ENCODE assay signal across 12 cellular contexts in genomic region chr3:27758083-27758482, GRCh38. TPM values are rescaled to one million over a fixed set of nuclear protein-coding genes. Genes with fewer than 3 reads are reported as not detected.
A peak's percentile ranks its signal among the peaks of the same experiment; 100 is the strongest.
DNase-seq lines count a peak whose midpoint lies in the region; ATAC-seq and TF ChIP-seq lines count a peak whose summit lies in the region.
"Had no signal": no experiment of that assay in that cellular context is flagged by ENCODE, and none has a peak within 500 bp of the region (broad histone marks: within the 10 kb centered on the region; RNA-seq: fewer than 3 reads in every experiment).

No MANE protein-coding gene starts in this region.

- H3K4me1 ChIP-seq in Panc1 (ENCODE audit: control insufficient read depth, insufficient read depth, low read length): no peaks in the 10 kb centered on the region
- H3K4me1 ChIP-seq: BLaER1 treated with 17β-estradiol and CSF1 and Interleukin-3, amounts not matched to agents 10 nM and 100 nM; body of pancreas had no signal

- peaks cover 10% of the 10 kb centered on the region for H3K4me1 Mint-ChIP-seq in activated CD4-positive, alpha-beta T cell treated with anti-CD3 and anti-CD28 coated beads, Interleukin-2, amount 10 ng/mL, durations not matched to agents 24 days and 14 days
- peaks cover under 1% of the 10 kb centered on the region for H3K4me1 Mint-ChIP-seq in CD4-positive, alpha-beta T cell (ENCODE audit: low read depth)

- in situ Hi-C loops in Panc1 (cut with HindIII; ENCODE audit: low pct_unique_long_range_greater_than_20kb, low sequenced_read_pairs): no loop called here

- peaks cover 4% of the 10 kb centered on the region for H3K36me3 Mint-ChIP-seq in activated CD4-positive, alpha-beta T cell treated with anti-CD3 and anti-CD28 coated beads, Interleukin-2, amount 10 ng/mL, durations not matched to agents 24 days and 14 days (ENCODE audit: low read depth)
- H3K36me3 Mint-ChIP-seq in CD4-positive, alpha-beta T cell (ENCODE audit: low read depth): no peaks in the 10 kb centered on the region

- CTCF ChIA-PET in Panc1 (lab: Charles Lee): no interaction called here
- CTCF ChIA-PET in CD4-positive, alpha-beta T cell (lab: Charles Lee): no interaction called here

- ATAC-seq in Panc1: no peak
- no peak for ATAC-seq in CD4-positive, alpha-beta T cell (ENCODE audit: poor library complexity)
- ATAC-seq in HG02763 (IDR thresholded peaks at IDR 0.05; ENCODE audit: unreplicated experiment): no peak
- no peak for ATAC-seq in HG02588 (IDR thresholded peaks at IDR 0.05; ENCODE audit: unreplicated experiment)
- ATAC-seq: body of pancreas had no signal

- no peak overlapping the region for H3K4me3 Mint-ChIP-seq in activated CD4-positive, alpha-beta T cell treated with anti-CD3 and anti-CD28 coated beads, Interleukin-2, amount 10 ng/mL, durations not matched to agents 24 days and 14 days
- no peak overlapping the region for H3K4me3 Mint-ChIP-seq in CD4-positive, alpha-beta T cell
- H3K4me3 Mint-ChIP-seq: H9 had no signal

- no peaks in the 10 kb centered on the region for H3K27me3 ChIP-seq in Panc1 (ENCODE audit: control insufficient read depth, insufficient read depth, low read length)
- no peaks in the 10 kb centered on the region for H3K27me3 ChIP-seq in CD4-positive, alpha-beta T cell (ENCODE audit: control insufficient read depth, insufficient read depth, low read length)
- H3K27me3 ChIP-seq: BLaER1 treated with 17β-estradiol and CSF1 and Interleukin-3, amounts not matched to agents 10 nM and 100 nM; body of pancreas had no signal

- no peaks in the 10 kb centered on the region for H3K27me3 Mint-ChIP-seq in activated CD4-positive, alpha-beta T cell treated with anti-CD3 and anti-CD28 coated beads, Interleukin-2, amount 10 ng/mL, durations not matched to agents 24 days and 14 days
- H3K27me3 Mint-ChIP-seq in CD4-positive, alpha-beta T cell: no peaks in the 10 kb centered on the region

- no peaks in the 10 kb centered on the region for H3K36me3 ChIP-seq in Panc1 (ENCODE audit: control insufficient read depth, insufficient read depth, low read length)
- H3K36me3 ChIP-seq: BLaER1 treated with 17β-estradiol and CSF1 and Interleukin-3, amounts not matched to agents 10 nM and 100 nM had no signal

- DNase-seq in activated CD4-positive, alpha-beta T cell treated with anti-CD3 and anti-CD28 coated beads, Interleukin-2, amount 10 ng/mL, durations not matched to agents 24 days and 14 days: peak; percentile 57
- no peak for DNase-seq in activated CD4-positive, alpha-beta T cell treated with anti-CD3 and anti-CD28 coated beads for 4 hours
- DNase-seq in Panc1 (ENCODE audit: low read depth, low spot score) (peak; percentile 52), epithelial cell of prostate (ENCODE audit: low read depth, low spot score) (peak; percentile 64), smooth muscle cell of the brain vasculature (ENCODE audit: low read depth, low spot score) (peak; percentile 12)
- no peak for DNase-seq in CD4-positive, alpha-beta T cell
- DNase-seq: body of pancreas, H9, NCI-H2107 had no signal

- peaks cover 12% of the 10 kb centered on the region for H3K9me3 Mint-ChIP-seq in activated CD4-positive, alpha-beta T cell treated with anti-CD3 and anti-CD28 coated beads, Interleukin-2, amount 10 ng/mL, durations not matched to agents 24 days and 14 days
- H3K9me3 Mint-ChIP-seq in CD4-positive, alpha-beta T cell: no peaks in the 10 kb centered on the region
- H3K9me3 Mint-ChIP-seq: H9 had no signal

- H3K27ac ChIP-seq in Panc1 (ENCODE audit: low read length) (no peak overlapping the region), epithelial cell of prostate (peak overlapping the region; percentile 73)
- H3K27ac ChIP-seq in CD4-positive, alpha-beta T cell (ENCODE audit: low read depth, low read length): no peak overlapping the region
- H3K27ac ChIP-seq: BLaER1 treated with 17β-estradiol and CSF1 and Interleukin-3, amounts not matched to agents 10 nM and 100 nM; body of pancreas had no signal

- TF ChIP-seq CTCF in Panc1 (IDR thresholded peaks at IDR 0.05): no peak
- TF ChIP-seq CTCF in CD4-positive, alpha-beta T cell (IDR thresholded peaks at IDR 0.05): no peak

- no peak overlapping the region for H3K27ac Mint-ChIP-seq in activated CD4-positive, alpha-beta T cell treated with anti-CD3 and anti-CD28 coated beads, Interleukin-2, amount 10 ng/mL, durations not matched to agents 24 days and 14 days
- H3K27ac Mint-ChIP-seq in CD4-positive, alpha-beta T cell: no peak overlapping the region
- H3K27ac Mint-ChIP-seq: H9 had no signal

- POLR2A ChIA-PET in Panc1 (lab: Charles Lee): no interaction called here
- POLR2A ChIA-PET in CD4-positive, alpha-beta T cell (lab: Charles Lee): no interaction called here

- no peak overlapping the region for H3K4me3 ChIP-seq in Panc1 (ENCODE audit: low read depth in 2 of 2, low read length in 2 of 2)
- H3K4me3 ChIP-seq: BLaER1 treated with 17β-estradiol and CSF1 and Interleukin-3, amounts not matched to agents 10 nM and 100 nM; body of pancreas had no signal

- intact Hi-C loops in activated CD4-positive, alpha-beta T cell treated with anti-CD3 and anti-CD28 coated beads, Interleukin-2, amount 10 ng/mL, durations not matched to agents 24 days and 14 days (cut with micrococcal nuclease): loop anchor here (10.0 kb wide), 1 partner anchor 87 kb away; no protein-coding TSS in a partner anchor
- intact Hi-C loops in Panc1 (cut with micrococcal nuclease; ENCODE audit: unreplicated experiment): no loop called here
- intact Hi-C loops in CD4-positive, alpha-beta T cell (cut with DNase I, micrococcal nuclease): no loop called here

- no peaks in the 10 kb centered on the region for H3K9me3 ChIP-seq in Panc1 (ENCODE audit: control insufficient read depth, insufficient read depth, low read depth, low read length)
- H3K9me3 ChIP-seq in CD4-positive, alpha-beta T cell (ENCODE audit: control insufficient read depth, low read length): no peaks in the 10 kb centered on the region
- H3K9me3 ChIP-seq: BLaER1 treated with 17β-estradiol and CSF1 and Interleukin-3, amounts not matched to agents 10 nM and 100 nM; body of pancreas had no signal

- BruUV-seq in Panc1 (replicated peaks; lab: Mats Ljungman, UMichigan): no TSS peak

RNA-seq across cellular contexts. Expression of gene EOMES, which starts 36.0 kb away (rescaled TPM):
- 7.4 and 7.8 TPM in 2 replicates for total RNA-seq in activated CD4-positive, alpha-beta T cell treated with anti-CD3 and anti-CD28 coated beads, Interleukin-2, amount 10 ng/mL, durations not matched to agents 24 days and 14 days
- total RNA-seq in Panc1 (2021; ENCODE audit: unreplicated experiment): 2.5 TPM
- 1.6 TPM for polyA plus RNA-seq in Panc1 (2012; ENCODE audit: insufficient read length)
- under 1 TPM; 0.64 to 0.69 TPM for total RNA-seq in CD4-positive, alpha-beta T cell

Comparison
In these comparisons a context has a peak if more than half of its experiments do, and no peak if none do; other contexts are left out.
1. DNase-seq: peak in activated CD4-positive, alpha-beta T cell treated with anti-CD3 and anti-CD28 coated beads, Interleukin-2, amount 10 ng/mL, durations not matched to agents 24 days and 14 days (single experiment), Panc1 (single experiment), epithelial cell of prostate (single experiment) and smooth muscle cell of the brain vasculature (single experiment); none in activated CD4-positive, alpha-beta T cell treated with anti-CD3 and anti-CD28 coated beads for 4 hours (0 of 2) and CD4-positive, alpha-beta T cell (0 of 10).